In the genomic region with DNA sequence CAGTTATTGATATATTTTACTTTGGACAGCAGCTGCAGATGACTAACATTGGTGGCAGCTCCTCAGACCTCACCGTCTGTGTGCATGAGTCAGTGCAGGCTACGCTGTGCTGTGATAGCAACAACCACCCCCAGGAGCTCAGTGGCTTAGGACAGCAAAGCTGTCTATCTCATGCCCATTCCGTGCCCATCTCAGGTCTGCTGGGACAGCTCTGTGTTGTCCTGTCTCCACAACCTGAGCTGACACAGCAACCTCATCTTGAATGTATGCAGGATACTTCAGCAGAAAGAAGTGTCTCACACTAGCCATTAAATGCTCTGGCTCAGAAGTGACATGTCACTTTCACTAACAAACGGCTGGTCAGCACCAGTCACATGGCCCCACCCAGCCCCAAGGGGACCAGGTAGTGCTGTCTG, we compare ENCODE assay signal across 9 cellular contexts. TPM values are rescaled to one million over a fixed set of nuclear protein-coding genes. Genes with fewer than 3 reads are reported as not detected.
DNase-seq lines count a peak whose midpoint lies in the region; ATAC-seq, FAIRE-seq and TF ChIP-seq lines count a peak whose summit lies in the region.
"Had no signal": no experiment of that assay in that cellular context is flagged by ENCODE, and none has a peak within 500 bp of the region (broad histone marks: within the 10 kb centered on the region; RNA-seq: fewer than 3 reads in every experiment).

No MANE protein-coding gene starts in this region.

- WGBS in GM12878 (ENCODE audit: insufficient coverage, insufficient replicate concordance, low lambda C conversion rate, missing lambda C conversion rate): 45% methylated on average over 4 of the region's 4 CpGs

- H3K79me2 ChIP-seq in GM12878 (ENCODE audit: control insufficient read depth, insufficient read depth, low read length): no peaks in the 10 kb centered on the region

- H3K9me3 Mint-ChIP-seq in endothelial cell (ENCODE audit: unreplicated experiment): no peaks in the 10 kb centered on the region

- no TSS peak for BruUV-seq in GM12878 (replicated peaks; lab: Mats Ljungman, UMichigan)

- no peaks in the 10 kb centered on the region for H3K36me3 ChIP-seq in GM12878 (ENCODE audit: control insufficient read depth in 2 of 2, insufficient read depth in 2 of 2, low read length in 1 of 2)

- TF ChIP-seq EP300 in GM12878 (IDR thresholded peaks at IDR 0.05; ENCODE audit: borderline replicate concordance in 1 of 2, control insufficient read depth in 1 of 2, low read depth in 2 of 2, low read length in 2 of 2): no peak

- RAD21 ChIA-PET in GM12878 (lab: Charles Lee; ENCODE audit: unreplicated experiment): interaction anchor here (0.7 to 1.0 kb wide), 2 partner anchors 76 to 109 kb away, joined by 3 read pairs; no protein-coding TSS in a partner anchor

- no peak for TF ChIP-seq RAD21 in GM12878 (IDR thresholded peaks at IDR 0.05; ENCODE audit: insufficient read depth, low read depth, low read length)

- ATAC-seq in GM12878 (peak; percentile 30; the same call in 2 of the 3 replicates), HG03342 (IDR thresholded peaks at IDR 0.05; ENCODE audit: unreplicated experiment) (no peak)

- no peak overlapping the region for H3K27ac Mint-ChIP-seq in endothelial cell (ENCODE audit: unreplicated experiment)

- in situ Hi-C loops in GM12878 (cut with MboI): no loop called here

- H3K9me3 ChIP-seq in GM12878 (replicated peaks; ENCODE audit: control insufficient read depth, insufficient read depth, low read length): no peaks in the 10 kb centered on the region

- SMC1A ChIA-PET in GM12878 (lab: Charles Lee; ENCODE audit: uncharacterized antibody, unreplicated experiment): no interaction called here

- intact Hi-C loops in GM12878 (cut with micrococcal nuclease; ENCODE audit: unreplicated experiment): no loop called here

- DNase-seq in Ammon's horn (ENCODE audit: low spot score) (peak; percentile 41), LoVo (ENCODE audit: low spot score) (peak; percentile 7), GM12878 (ENCODE audit: low read depth, low spot score) (no peak), lung microvascular endothelial cell (ENCODE audit: low read depth in 2 of 2) (peak; percentile 55 to 94), endothelial cell (ENCODE audit: low spot score) (no peak), NCI-H2196 (lab: John Stamatoyannopoulos, UW; ENCODE audit: unreplicated experiment) (no peak), activated gamma-delta T cell (lab: John Stamatoyannopoulos, UW) (no peak)
- DNase-seq: foreskin melanocyte had no signal

- no peak overlapping the region for H3K9ac ChIP-seq in GM12878 (ENCODE audit: control insufficient read depth, insufficient read depth, low read length)

- no peak for FAIRE-seq in GM12878 (lab: Jason Lieb, UNC)

- H4K20me1 ChIP-seq in GM12878 (ENCODE audit: control insufficient read depth, insufficient read depth): no peaks in the 10 kb centered on the region

- no peaks in the 10 kb centered on the region for H3K36me3 Mint-ChIP-seq in endothelial cell (ENCODE audit: low read depth, unreplicated experiment)

- no peak for TF ChIP-seq POLR2A in GM12878 (IDR thresholded peaks at IDR 0.05; ENCODE audit: low read depth, low read length)

- no peak overlapping the region for H3K4me2 ChIP-seq in GM12878 (ENCODE audit: control insufficient read depth, insufficient read depth)

- no peak overlapping the region for H2AFZ ChIP-seq in GM12878 (ENCODE audit: control insufficient read depth, low read depth, low read length)

- POLR2A ChIA-PET in GM12878 (lab: Charles Lee): no interaction called here

- H3K27ac ChIP-seq in GM12878 (ENCODE audit: control insufficient read depth, insufficient read depth): no peak overlapping the region

- peaks cover 8% of the 10 kb centered on the region for H3K27me3 Mint-ChIP-seq in endothelial cell (ENCODE audit: unreplicated experiment)

- H3K4me3 Mint-ChIP-seq in endothelial cell (ENCODE audit: unreplicated experiment): no peak overlapping the region

- H3K27me3 ChIP-seq in GM12878 (replicated peaks in 1 of 2; ENCODE audit: control insufficient read depth in 2 of 2, insufficient read depth in 2 of 2, low read length in 1 of 2): no peaks in the 10 kb centered on the region

- no peak overlapping the region for H3K4me3 ChIP-seq in GM12878

- TF ChIP-seq CTCF in GM12878 (IDR thresholded peaks at IDR 0.05 in 2 of 3, conservative IDR thresholded peaks at IDR 0.05 in 1 of 3; ENCODE audit: control insufficient read depth in 2 of 3, extremely low read depth in 1 of 3, insufficient read depth in 1 of 3, low read depth in 3 of 3, low read length in 3 of 3) (no peak), endothelial cell (IDR thresholded peaks at IDR 0.05; ENCODE audit: unreplicated experiment) (no peak)

- H3K4me1 ChIP-seq in GM12878 (ENCODE audit: control insufficient read depth, insufficient read depth, low read length): no peaks in the 10 kb centered on the region

- peaks cover 20% of the 10 kb centered on the region for H3K4me1 Mint-ChIP-seq in endothelial cell (ENCODE audit: unreplicated experiment)

- CTCF ChIA-PET in GM12878 (lab: Yijun Ruan, JAX): no interaction called here

TF ChIP-seq in GM12878, 131 proteins besides CTCF, POLR2A, EP300 and RAD21:
- TF ChIP-seq CEBPB (IDR thresholded peaks at IDR 0.05; ENCODE audit: borderline replicate concordance in 1 of 2, low read depth in 2 of 2, low read length in 2 of 2): no peak
- no peak for TF ChIP-seq CBFB (IDR thresholded peaks at IDR 0.05; ENCODE audit: low read depth)
- TF ChIP-seq IKZF1 (conservative IDR thresholded peaks at IDR 0.05): no peak
- TF ChIP-seq NFXL1 (IDR thresholded peaks at IDR 0.05; ENCODE audit: borderline replicate concordance): no peak
- TF ChIP-seq, protein P1, sequence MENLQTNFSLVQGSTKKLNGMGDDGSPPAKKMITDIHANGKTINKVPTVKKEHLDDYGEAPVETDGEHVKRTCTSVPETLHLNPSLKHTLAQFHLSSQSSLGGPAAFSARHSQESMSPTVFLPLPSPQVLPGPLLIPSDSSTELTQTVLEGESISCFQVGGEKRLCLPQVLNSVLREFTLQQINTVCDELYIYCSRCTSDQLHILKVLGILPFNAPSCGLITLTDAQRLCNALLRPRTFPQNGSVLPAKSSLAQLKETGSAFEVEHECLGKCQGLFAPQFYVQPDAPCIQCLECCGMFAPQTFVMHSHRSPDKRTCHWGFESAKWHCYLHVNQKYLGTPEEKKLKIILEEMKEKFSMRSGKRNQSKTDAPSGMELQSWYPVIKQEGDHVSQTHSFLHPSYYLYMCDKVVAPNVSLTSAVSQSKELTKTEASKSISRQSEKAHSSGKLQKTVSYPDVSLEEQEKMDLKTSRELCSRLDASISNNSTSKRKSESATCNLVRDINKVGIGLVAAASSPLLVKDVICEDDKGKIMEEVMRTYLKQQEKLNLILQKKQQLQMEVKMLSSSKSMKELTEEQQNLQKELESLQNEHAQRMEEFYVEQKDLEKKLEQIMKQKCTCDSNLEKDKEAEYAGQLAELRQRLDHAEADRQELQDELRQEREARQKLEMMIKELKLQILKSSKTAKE (IDR thresholded peaks at IDR 0.05; ENCODE audit: low read depth, poor library complexity, severe bottlenecking): no peak
- no peak for TF ChIP-seq RAD51 (IDR thresholded peaks at IDR 0.05)
- no peak for TF ChIP-seq FOXM1 (IDR thresholded peaks at IDR 0.05; ENCODE audit: low read depth, low read length)
- TF ChIP-seq MEF2A (IDR thresholded peaks at IDR 0.05; ENCODE audit: insufficient read depth, low read depth, low read length): no peak
- no peak for TF ChIP-seq CREM (IDR thresholded peaks at IDR 0.05; ENCODE audit: low read depth)
- TF ChIP-seq NR2C1 (IDR thresholded peaks at IDR 0.05): no peak
- TF ChIP-seq TCF3 (IDR thresholded peaks at IDR 0.05; ENCODE audit: borderline replicate concordance, insufficient read depth, low read depth, low read length): no peak
- TF ChIP-seq FOXK2 (IDR thresholded peaks at IDR 0.05): no peak

RNA-seq across cellular contexts. Expression of a gene that starts 47.7 kb away (rescaled TPM):
- total RNA-seq in GM12878 (2013; cell fraction: nucleolus; rRNA removed): not detected in 2 replicates
- total RNA-seq in GM12878 (2014; rRNA removed) (not detected in 2 replicates), GM12878 (2014; rRNA removed; fragmentation: Illumina TruSeq; extraction: Trizol) (not detected in 2 replicates), GM12878 (2021) (not detected in 2 replicates), lung microvascular endothelial cell (not detected in 2 replicates), endothelial cell (ENCODE audit: unreplicated experiment) (not detected)
- not detected for polyA plus RNA-seq in GM12878 (2011; ENCODE audit: low read depth)
- polyA plus RNA-seq in GM12878 (2011; rRNA removed) (not detected in 2 replicates), GM12878 (2014; fragmentation: Illumina TruSeq; extraction: Trizol) (not detected in 2 replicates), GM12878 (2014; fragmentation: Nextera tagmentation; extraction: Ambion mirVana) (not detected), GM12878 (2014; rRNA removed) (not detected in 2 replicates), GM12878 (2016; fragmentation: Nextera tagmentation; extraction: Ambion mirVana) (not detected)
- not detected in 2 replicates for polyA plus RNA-seq in GM12878 (2011; cell fraction: cytosol; rRNA removed)
- polyA plus RNA-seq in GM12878 (2011; cell fraction: nucleus; rRNA removed): not detected in 2 replicates
- polyA plus RNA-seq in GM12878 (2012): not detected in 2 replicates
- polyA minus RNA-seq in GM12878 (2011; rRNA and poly(A)+ RNA removed): not detected in 2 replicates
- not detected in 2 replicates for polyA minus RNA-seq in GM12878 (2011; cell fraction: cytosol; rRNA and poly(A)+ RNA removed)
- polyA minus RNA-seq in GM12878 (2011; cell fraction: nucleus; rRNA and poly(A)+ RNA removed): not detected in 2 replicates

Comparison
In these comparisons a context has a peak if more than half of its experiments do, and no peak if none do; other contexts are left out.
1. DNase-seq: peak in Ammon's horn (single experiment), LoVo (single experiment) and lung microvascular endothelial cell (2 of 2); none in GM12878 (single experiment), endothelial cell (single experiment), NCI-H2196 (single experiment) and activated gamma-delta T cell (single experiment).